22 cellular contexts compared by ENCODE assay signal in the genomic region with DNA sequence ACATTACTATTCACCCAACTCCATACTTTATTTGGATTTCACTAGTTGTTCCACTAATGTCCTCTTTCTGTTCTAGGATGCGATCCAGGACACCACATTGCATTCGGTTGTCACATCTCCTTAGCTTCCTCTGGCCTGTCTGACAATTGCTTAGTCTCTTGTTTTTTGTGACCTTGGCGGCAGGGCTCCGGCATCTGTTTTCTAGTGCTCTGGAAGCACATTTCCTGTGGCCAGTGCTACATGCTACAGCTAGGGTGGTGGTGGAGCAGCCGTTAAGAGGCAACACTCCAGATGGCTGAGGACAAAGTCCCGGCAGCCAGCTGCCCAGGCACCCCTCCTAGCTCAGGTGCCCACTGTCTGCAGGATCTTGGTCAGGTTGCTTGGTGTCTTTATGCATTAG. TPM values are rescaled to one million over a fixed set of nuclear protein-coding genes. Genes with fewer than 3 reads are reported as not detected.
"Had no signal": no experiment of that assay in that cellular context is flagged by ENCODE, and none has a peak within 500 bp of the region (broad histone marks: within the 10 kb centered on the region; RNA-seq: fewer than 3 reads in every experiment).

No MANE protein-coding gene starts in this region.

- H3K27me3 ChIP-seq: thyroid gland, vagina had no signal

- H3K27me3 Mint-ChIP-seq: activated CD4-positive, alpha-beta memory T cell treated with anti-CD3 and anti-CD28 coated beads, Interleukin-2, amount 10 ng/mL, durations not matched to agents 7 days and 5 days; stimulated activated memory B cell treated with anti-CD40 and anti-IgM and Interleukin-4, amounts not matched to agents 10 μg/mL and 1 μg/mL and 100 μg/mL, for 72 hours; T-helper 17 cell had no signal

- H3K27ac ChIP-seq: lower lobe of right lung, thyroid gland, vagina had no signal

- H3K9me3 ChIP-seq: lower lobe of right lung, thyroid gland, vagina had no signal

- DNase-seq: activated CD4-positive, alpha-beta memory T cell treated with anti-CD3 and anti-CD28 coated beads, Interleukin-2, amount 10 ng/mL, durations not matched to agents 7 days and 5 days; activated CD4-positive, alpha-beta T cell treated with anti-CD3 and anti-CD28 coated beads for 4 hours; activated effector memory CD4-positive, alpha-beta T cell treated with Interleukin-2 at 50 U/mL for 16 hours; activated naive CD4-positive, alpha-beta T cell treated with anti-CD3 and anti-CD28 coated beads, Interleukin-2, amount 50 U/mL, for 16 hours; activated T-cell treated with anti-CD3 and anti-CD28 coated beads, Interleukin-2, amount 50 U/mL, for 4 hours; hypothalamus; lower lobe of right lung; stimulated activated CD4-positive, alpha-beta T cell treated with anti-CD3 and anti-CD28 coated beads, Interleukin-12 subunit alpha, Interleukin-12 subunit beta, amount 100 ng/mL, for 4 hours; stimulated activated CD4-positive, alpha-beta T cell treated with anti-CD3 and anti-CD28 coated beads, Interleukin-2, amount 100 ng/mL, for 24 hours; T-helper 17 cell; thyroid gland had no signal

- H3K27ac Mint-ChIP-seq: activated CD4-positive, alpha-beta memory T cell treated with anti-CD3 and anti-CD28 coated beads, Interleukin-2, amount 10 ng/mL, durations not matched to agents 7 days and 5 days; mesothelial cell of epicardium; stimulated activated memory B cell treated with anti-CD40 and anti-IgM and Interleukin-4, amounts not matched to agents 10 μg/mL and 1 μg/mL and 100 μg/mL, for 72 hours; T-helper 17 cell; WTC11 had no signal

- H3K4me3 Mint-ChIP-seq: activated CD4-positive, alpha-beta memory T cell treated with anti-CD3 and anti-CD28 coated beads, Interleukin-2, amount 10 ng/mL, durations not matched to agents 7 days and 5 days; activated T-cell treated with anti-CD3 and anti-CD28 coated beads, Interleukin-2, amount 50 U/mL, for 4 hours; mesothelial cell of epicardium; stimulated activated memory B cell treated with anti-CD40 and anti-IgM and Interleukin-4, amounts not matched to agents 10 μg/mL and 1 μg/mL and 100 μg/mL, for 72 hours; T-helper 17 cell; WTC11 had no signal

- H3K36me3 ChIP-seq: thyroid gland, vagina had no signal

- ATAC-seq: activated T-cell treated with anti-CD3 and anti-CD28 coated beads, Interleukin-2, amount 50 U/mL, for 4 hours; lower lobe of right lung; stimulated activated memory B cell treated with anti-CD40 and anti-IgM and Interleukin-4, amounts not matched to agents 10 μg/mL and 1 μg/mL and 100 μg/mL, for 72 hours; T-helper 17 cell; WTC11 had no signal

- H3K36me3 Mint-ChIP-seq: mesothelial cell of epicardium; stimulated activated memory B cell treated with anti-CD40 and anti-IgM and Interleukin-4, amounts not matched to agents 10 μg/mL and 1 μg/mL and 100 μg/mL, for 72 hours had no signal

- H3K4me3 ChIP-seq: lower lobe of right lung, thyroid gland, vagina had no signal

- H3K9me3 Mint-ChIP-seq: activated CD4-positive, alpha-beta memory T cell treated with anti-CD3 and anti-CD28 coated beads, Interleukin-2, amount 10 ng/mL, durations not matched to agents 7 days and 5 days; activated T-cell treated with anti-CD3 and anti-CD28 coated beads, Interleukin-2, amount 50 U/mL, for 4 hours; mesothelial cell of epicardium; stimulated activated memory B cell treated with anti-CD40 and anti-IgM and Interleukin-4, amounts not matched to agents 10 μg/mL and 1 μg/mL and 100 μg/mL, for 72 hours; WTC11 had no signal

RNA-seq across cellular contexts. Expression of a gene that starts 48.3 kb away (rescaled TPM):
- total RNA-seq: activated CD4-positive, alpha-beta memory T cell treated with anti-CD3 and anti-CD28 coated beads, Interleukin-2, amount 10 ng/mL, durations not matched to agents 7 days and 5 days; activated T-cell treated with anti-CD3 and anti-CD28 coated beads, Interleukin-2, amount 50 U/mL, for 4 hours; kidney epithelial cell; lower lobe of right lung; mesothelial cell of epicardium; myocyte; osteoblast; pulmonary artery endothelial cell; T-helper 17 cell; thyroid gland; vagina; WTC11 had no signal
- polyA plus RNA-seq: adipose tissue, esophagus, neural cell had no signal
